ENCODE assay signal across 1 cellular context in the genomic region with DNA sequence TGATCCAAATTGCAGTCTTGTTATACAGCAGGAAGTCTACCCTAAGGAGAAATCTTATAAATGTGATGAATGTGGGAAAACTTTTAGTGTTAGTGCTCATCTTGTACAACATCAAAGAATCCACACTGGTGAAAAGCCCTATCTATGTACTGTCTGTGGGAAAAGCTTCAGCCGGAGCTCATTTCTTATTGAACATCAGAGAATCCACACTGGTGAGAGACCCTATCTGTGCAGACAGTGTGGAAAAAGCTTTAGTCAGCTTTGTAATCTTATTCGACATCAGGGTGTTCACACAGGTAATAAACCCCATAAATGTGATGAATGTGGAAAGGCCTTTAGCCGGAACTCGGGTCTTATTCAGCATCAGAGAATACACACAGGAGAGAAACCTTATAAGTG.
TF ChIP-seq lines count a peak whose summit lies in the region.

No MANE protein-coding gene starts in this region.

TF ChIP-seq in HepG2, 621 proteins besides CTCF, POLR2A, EP300 and RAD21:
- TF ChIP-seq POLR2AphosphoS5 (IDR thresholded peaks at IDR 0.05; ENCODE audit: low read depth, low read length): peak; percentile 59
- peak; percentile 82; the same call in 1 of the 2 replicates for TF ChIP-seq PAF1 (CRISPR knock-in tag; IDR thresholded peaks at IDR 0.05)
- TF ChIP-seq PLRG1 (conservative IDR thresholded peaks at IDR 0.05): no peak
- peak; percentile 50 for TF ChIP-seq POLR2G (IDR thresholded peaks at IDR 0.05; ENCODE audit: low read depth, low read length)
- no peak for TF ChIP-seq ZNF292 (CRISPR knock-in tag; IDR thresholded peaks at IDR 0.05; ENCODE audit: borderline replicate concordance, low read depth)
- peak; percentile 38 for TF ChIP-seq AGO2 (optimal IDR thresholded peaks at IDR 0.05; ENCODE audit: low read depth, low read length)
- TF ChIP-seq ZNF350 (CRISPR knock-in tag; IDR thresholded peaks at IDR 0.05; ENCODE audit: borderline replicate concordance, low read depth): no peak
- no peak for TF ChIP-seq KDM6A (CRISPR knock-in tag; IDR thresholded peaks at IDR 0.05; ENCODE audit: low read depth)
- TF ChIP-seq, protein P1, sequence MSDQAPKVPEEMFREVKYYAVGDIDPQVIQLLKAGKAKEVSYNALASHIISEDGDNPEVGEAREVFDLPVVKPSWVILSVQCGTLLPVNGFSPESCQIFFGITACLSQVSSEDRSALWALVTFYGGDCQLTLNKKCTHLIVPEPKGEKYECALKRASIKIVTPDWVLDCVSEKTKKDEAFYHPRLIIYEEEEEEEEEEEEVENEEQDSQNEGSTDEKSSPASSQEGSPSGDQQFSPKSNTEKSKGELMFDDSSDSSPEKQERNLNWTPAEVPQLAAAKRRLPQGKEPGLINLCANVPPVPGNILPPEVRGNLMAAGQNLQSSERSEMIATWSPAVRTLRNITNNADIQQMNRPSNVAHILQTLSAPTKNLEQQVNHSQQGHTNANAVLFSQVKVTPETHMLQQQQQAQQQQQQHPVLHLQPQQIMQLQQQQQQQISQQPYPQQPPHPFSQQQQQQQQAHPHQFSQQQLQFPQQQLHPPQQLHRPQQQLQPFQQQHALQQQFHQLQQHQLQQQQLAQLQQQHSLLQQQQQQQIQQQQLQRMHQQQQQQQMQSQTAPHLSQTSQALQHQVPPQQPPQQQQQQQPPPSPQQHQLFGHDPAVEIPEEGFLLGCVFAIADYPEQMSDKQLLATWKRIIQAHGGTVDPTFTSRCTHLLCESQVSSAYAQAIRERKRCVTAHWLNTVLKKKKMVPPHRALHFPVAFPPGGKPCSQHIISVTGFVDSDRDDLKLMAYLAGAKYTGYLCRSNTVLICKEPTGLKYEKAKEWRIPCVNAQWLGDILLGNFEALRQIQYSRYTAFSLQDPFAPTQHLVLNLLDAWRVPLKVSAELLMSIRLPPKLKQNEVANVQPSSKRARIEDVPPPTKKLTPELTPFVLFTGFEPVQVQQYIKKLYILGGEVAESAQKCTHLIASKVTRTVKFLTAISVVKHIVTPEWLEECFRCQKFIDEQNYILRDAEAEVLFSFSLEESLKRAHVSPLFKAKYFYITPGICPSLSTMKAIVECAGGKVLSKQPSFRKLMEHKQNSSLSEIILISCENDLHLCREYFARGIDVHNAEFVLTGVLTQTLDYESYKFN (CRISPR knock-in tag; conservative IDR thresholded peaks at IDR 0.05): 0 out of 2 replicates have a peak, but pooled peaks have one; percentile 14
- TF ChIP-seq, protein P2, sequence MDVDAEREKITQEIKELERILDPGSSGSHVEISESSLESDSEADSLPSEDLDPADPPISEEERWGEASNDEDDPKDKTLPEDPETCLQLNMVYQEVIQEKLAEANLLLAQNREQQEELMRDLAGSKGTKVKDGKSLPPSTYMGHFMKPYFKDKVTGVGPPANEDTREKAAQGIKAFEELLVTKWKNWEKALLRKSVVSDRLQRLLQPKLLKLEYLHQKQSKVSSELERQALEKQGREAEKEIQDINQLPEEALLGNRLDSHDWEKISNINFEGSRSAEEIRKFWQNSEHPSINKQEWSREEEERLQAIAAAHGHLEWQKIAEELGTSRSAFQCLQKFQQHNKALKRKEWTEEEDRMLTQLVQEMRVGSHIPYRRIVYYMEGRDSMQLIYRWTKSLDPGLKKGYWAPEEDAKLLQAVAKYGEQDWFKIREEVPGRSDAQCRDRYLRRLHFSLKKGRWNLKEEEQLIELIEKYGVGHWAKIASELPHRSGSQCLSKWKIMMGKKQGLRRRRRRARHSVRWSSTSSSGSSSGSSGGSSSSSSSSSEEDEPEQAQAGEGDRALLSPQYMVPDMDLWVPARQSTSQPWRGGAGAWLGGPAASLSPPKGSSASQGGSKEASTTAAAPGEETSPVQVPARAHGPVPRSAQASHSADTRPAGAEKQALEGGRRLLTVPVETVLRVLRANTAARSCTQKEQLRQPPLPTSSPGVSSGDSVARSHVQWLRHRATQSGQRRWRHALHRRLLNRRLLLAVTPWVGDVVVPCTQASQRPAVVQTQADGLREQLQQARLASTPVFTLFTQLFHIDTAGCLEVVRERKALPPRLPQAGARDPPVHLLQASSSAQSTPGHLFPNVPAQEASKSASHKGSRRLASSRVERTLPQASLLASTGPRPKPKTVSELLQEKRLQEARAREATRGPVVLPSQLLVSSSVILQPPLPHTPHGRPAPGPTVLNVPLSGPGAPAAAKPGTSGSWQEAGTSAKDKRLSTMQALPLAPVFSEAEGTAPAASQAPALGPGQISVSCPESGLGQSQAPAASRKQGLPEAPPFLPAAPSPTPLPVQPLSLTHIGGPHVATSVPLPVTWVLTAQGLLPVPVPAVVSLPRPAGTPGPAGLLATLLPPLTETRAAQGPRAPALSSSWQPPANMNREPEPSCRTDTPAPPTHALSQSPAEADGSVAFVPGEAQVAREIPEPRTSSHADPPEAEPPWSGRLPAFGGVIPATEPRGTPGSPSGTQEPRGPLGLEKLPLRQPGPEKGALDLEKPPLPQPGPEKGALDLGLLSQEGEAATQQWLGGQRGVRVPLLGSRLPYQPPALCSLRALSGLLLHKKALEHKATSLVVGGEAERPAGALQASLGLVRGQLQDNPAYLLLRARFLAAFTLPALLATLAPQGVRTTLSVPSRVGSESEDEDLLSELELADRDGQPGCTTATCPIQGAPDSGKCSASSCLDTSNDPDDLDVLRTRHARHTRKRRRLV (CRISPR knock-in tag; IDR thresholded peaks at IDR 0.05): no peak
- peak; percentile 49 for TF ChIP-seq RBFOX2 (IDR thresholded peaks at IDR 0.05; ENCODE audit: low read depth, low read length)
- no peak for TF ChIP-seq ZKSCAN1 (IDR thresholded peaks at IDR 0.05; ENCODE audit: low read length)
